13 cellular contexts compared by ENCODE assay signal in genomic region chr10:110861930-110862677, GRCh38. TPM values are rescaled to one million over a fixed set of nuclear protein-coding genes. Genes with fewer than 3 reads are reported as not detected.
DNase-seq lines count a peak whose midpoint lies in the region; FAIRE-seq and TF ChIP-seq lines count a peak whose summit lies in the region.
"Had no signal": no experiment of that assay in that cellular context is flagged by ENCODE, and none has a peak within 500 bp of the region (broad histone marks: within the 10 kb centered on the region; RNA-seq: fewer than 3 reads in every experiment).

No MANE protein-coding gene starts in this region.

- H3K27ac Mint-ChIP-seq in activated naive CD4-positive, alpha-beta T cell treated with anti-CD3 and anti-CD28 coated beads for 36 hours = peak overlapping the region; percentile 54
- H3K27ac Mint-ChIP-seq in activated T-helper 1 cell treated with anti-CD3 and anti-CD28 coated beads, Interleukin-12 subunit alpha, Interleukin-12 subunit beta, Interleukin-2, Interleukin-4 antibody, amounts not matched to agents 30 ng/mL and 10 ng/mL and 1 ng/mL, durations not matched to agents 14 hours and 24 hours and 36 hours = peak overlapping the region; percentile 57
- H3K27ac Mint-ChIP-seq in type B pancreatic cell (peak overlapping the region; percentile 52), chondrocyte (ENCODE audit: unreplicated experiment) (no peak overlapping the region)

- no peak overlapping the region for H3K9ac ChIP-seq in keratinocyte (ENCODE audit: control insufficient read depth, extremely low read depth, insufficient read depth, low read length)

- no peak for TF ChIP-seq CTCF in keratinocyte (optimal IDR thresholded peaks at IDR 0.05 in 1 of 3, IDR thresholded peaks at IDR 0.05 in 1 of 3, conservative IDR thresholded peaks at IDR 0.05 in 1 of 3; ENCODE audit: extremely low read depth in 1 of 3, insufficient read depth in 2 of 3, low read length in 3 of 3)
- no peak for TF ChIP-seq CTCF in type B pancreatic cell (conservative IDR thresholded peaks at IDR 0.05)
- TF ChIP-seq CTCF in chondrocyte (IDR thresholded peaks at IDR 0.05) = no peak

- no peaks in the 10 kb centered on the region for H3K27me3 Mint-ChIP-seq in activated naive CD4-positive, alpha-beta T cell treated with anti-CD3 and anti-CD28 coated beads for 36 hours (ENCODE audit: low read depth)
- no peaks in the 10 kb centered on the region for H3K27me3 Mint-ChIP-seq in activated T-helper 1 cell treated with anti-CD3 and anti-CD28 coated beads, Interleukin-12 subunit alpha, Interleukin-12 subunit beta, Interleukin-2, Interleukin-4 antibody, amounts not matched to agents 30 ng/mL and 10 ng/mL and 1 ng/mL, durations not matched to agents 14 hours and 24 hours and 36 hours (ENCODE audit: insufficient read depth)
- H3K27me3 Mint-ChIP-seq in type B pancreatic cell (no peaks in the 10 kb centered on the region), chondrocyte (ENCODE audit: low read depth) (no peaks in the 10 kb centered on the region)

- H3K4me2 ChIP-seq in keratinocyte (ENCODE audit: control insufficient read depth, extremely low read depth, insufficient read depth, low read depth, low read length) = peak overlapping the region; percentile 54

- H3K36me3 ChIP-seq in keratinocyte (ENCODE audit: control insufficient read depth in 2 of 2, extremely low read depth in 1 of 2, insufficient read depth in 2 of 2, low read length in 2 of 2) = no peaks in the 10 kb centered on the region

- FAIRE-seq in keratinocyte (lab: Jason Lieb, UNC) (peak; percentile 95), frontal cortex (lab: Jason Lieb, UNC) (no peak)
- FAIRE-seq: G401.6 had no signal

- no peaks in the 10 kb centered on the region for H3K9me3 ChIP-seq in keratinocyte (ENCODE audit: control insufficient read depth, low read depth, low read length)

- H3K36me3 Mint-ChIP-seq in activated naive CD4-positive, alpha-beta T cell treated with anti-CD3 and anti-CD28 coated beads for 36 hours (ENCODE audit: low read depth) = peaks cover 1% of the 10 kb centered on the region
- H3K36me3 Mint-ChIP-seq in activated T-helper 1 cell treated with anti-CD3 and anti-CD28 coated beads, Interleukin-12 subunit alpha, Interleukin-12 subunit beta, Interleukin-2, Interleukin-4 antibody, amounts not matched to agents 30 ng/mL and 10 ng/mL and 1 ng/mL, durations not matched to agents 14 hours and 24 hours and 36 hours (ENCODE audit: low read depth) = peaks cover 4% of the 10 kb centered on the region
- H3K36me3 Mint-ChIP-seq in type B pancreatic cell (no peaks in the 10 kb centered on the region), chondrocyte (ENCODE audit: low read depth) (no peaks in the 10 kb centered on the region)

- dilution Hi-C loops in keratinocyte (cut with MboI; ENCODE audit: extremely low pct_ligation_motif_present, low sequenced_read_pairs) = no loop called here

- H3K4me1 Mint-ChIP-seq in activated naive CD4-positive, alpha-beta T cell treated with anti-CD3 and anti-CD28 coated beads for 36 hours (ENCODE audit: low read depth) = peaks cover 94% of the 10 kb centered on the region
- H3K4me1 Mint-ChIP-seq in activated T-helper 1 cell treated with anti-CD3 and anti-CD28 coated beads, Interleukin-12 subunit alpha, Interleukin-12 subunit beta, Interleukin-2, Interleukin-4 antibody, amounts not matched to agents 30 ng/mL and 10 ng/mL and 1 ng/mL, durations not matched to agents 14 hours and 24 hours and 36 hours (ENCODE audit: low read depth) = peaks cover 96% of the 10 kb centered on the region
- peaks cover 52% of the 10 kb centered on the region for H3K4me1 Mint-ChIP-seq in type B pancreatic cell (ENCODE audit: unreplicated experiment)
- H3K4me1 Mint-ChIP-seq in chondrocyte (ENCODE audit: low read depth) = peaks cover 47% of the 10 kb centered on the region

- H3K9me3 Mint-ChIP-seq in activated naive CD4-positive, alpha-beta T cell treated with anti-CD3 and anti-CD28 coated beads for 36 hours = no peaks in the 10 kb centered on the region
- H3K9me3 Mint-ChIP-seq in activated T-helper 1 cell treated with anti-CD3 and anti-CD28 coated beads, Interleukin-12 subunit alpha, Interleukin-12 subunit beta, Interleukin-2, Interleukin-4 antibody, amounts not matched to agents 30 ng/mL and 10 ng/mL and 1 ng/mL, durations not matched to agents 14 hours and 24 hours and 36 hours = no peaks in the 10 kb centered on the region
- H3K9me3 Mint-ChIP-seq in type B pancreatic cell = no peaks in the 10 kb centered on the region
- H3K9me3 Mint-ChIP-seq in chondrocyte (ENCODE audit: low read depth) = no peaks in the 10 kb centered on the region
- H3K9me3 Mint-ChIP-seq: H9 had no signal

- H3K79me2 ChIP-seq in keratinocyte (ENCODE audit: control insufficient read depth, insufficient read depth, low read length) = no peaks in the 10 kb centered on the region

- no peak for DNase-seq in activated naive CD4-positive, alpha-beta T cell treated with anti-CD3 and anti-CD28 coated beads for 36 hours
- no peak for DNase-seq in activated naive CD4-positive, alpha-beta T cell treated with Interleukin-2 at 50 U/mL for 16 hours
- DNase-seq in activated T-helper 1 cell treated with anti-CD3 and anti-CD28 coated beads, Interleukin-12 subunit alpha, Interleukin-12 subunit beta, Interleukin-2, Interleukin-4 antibody, amounts not matched to agents 30 ng/mL and 10 ng/mL and 1 ng/mL, durations not matched to agents 14 hours and 24 hours and 36 hours (ENCODE audit: low spot score) = no peak
- DNase-seq in keratinocyte (ENCODE audit: low read depth, low spot score) (peak; percentile 97), type B pancreatic cell (ENCODE audit: extremely low spot score, unreplicated experiment) (no peak), frontal cortex (ENCODE audit: low spot score in 2 of 2) (no peak), chondrocyte (ENCODE audit: low spot score) (no peak), AG08395 (ENCODE audit: low spot score) (no peak)
- DNase-seq: aorta, H9, left colon, NCI-H1105 treated with DMSO at 0.1 percent for 48 hours had no signal

- H3K4me1 ChIP-seq in keratinocyte (ENCODE audit: control insufficient read depth, extremely low read depth, insufficient read depth, low read length) = peaks cover 57% of the 10 kb centered on the region

- H3K4me3 ChIP-seq in keratinocyte (ENCODE audit: control insufficient read depth in 2 of 3, extremely low read depth in 1 of 3, insufficient read depth in 2 of 3, low read depth in 1 of 3, low read length in 3 of 3) = no peak overlapping the region

- peak overlapping the region; percentile 83 for H3K27ac ChIP-seq in keratinocyte (ENCODE audit: control insufficient read depth, insufficient read depth, low read length)

- no peaks in the 10 kb centered on the region for H3K9me1 ChIP-seq in keratinocyte (ENCODE audit: control insufficient read depth, extremely low read depth, insufficient read depth, low read length)

- no peak overlapping the region for H3K4me3 Mint-ChIP-seq in activated naive CD4-positive, alpha-beta T cell treated with anti-CD3 and anti-CD28 coated beads for 36 hours
- no peak overlapping the region for H3K4me3 Mint-ChIP-seq in activated T-helper 1 cell treated with anti-CD3 and anti-CD28 coated beads, Interleukin-12 subunit alpha, Interleukin-12 subunit beta, Interleukin-2, Interleukin-4 antibody, amounts not matched to agents 30 ng/mL and 10 ng/mL and 1 ng/mL, durations not matched to agents 14 hours and 24 hours and 36 hours
- H3K4me3 Mint-ChIP-seq in type B pancreatic cell = no peak overlapping the region
- H3K4me3 Mint-ChIP-seq in chondrocyte (ENCODE audit: unreplicated experiment) = no peak overlapping the region
- H3K4me3 Mint-ChIP-seq: H9 had no signal

- CTCF ChIA-PET in activated naive CD4-positive, alpha-beta T cell treated with anti-CD3 and anti-CD28 coated beads for 36 hours (lab: Charles Lee) = interaction anchor here (0.6 kb wide), 1 partner anchor 910 kb away, joined by 6 read pairs; no protein-coding TSS in a partner anchor

- intact Hi-C loops in activated naive CD4-positive, alpha-beta T cell treated with anti-CD3 and anti-CD28 coated beads for 36 hours (cut with micrococcal nuclease) = loop anchor here (5.0 kb wide), 2 partner anchors 650 to 855 kb away; partner anchors contain the start of gene ADD3
- intact Hi-C loops in activated T-helper 1 cell treated with anti-CD3 and anti-CD28 coated beads, Interleukin-12 subunit alpha, Interleukin-12 subunit beta, Interleukin-2, Interleukin-4 antibody, amounts not matched to agents 30 ng/mL and 10 ng/mL and 1 ng/mL, durations not matched to agents 14 hours and 24 hours and 36 hours (cut with micrococcal nuclease) = loop anchor here (10.0 kb wide), 4 partner anchors 247 to 857 kb away; partner anchors contain the start of gene ADD3

- H4K20me1 ChIP-seq in keratinocyte (ENCODE audit: control insufficient read depth, extremely low read depth, insufficient read depth, low read length) = no peaks in the 10 kb centered on the region

- peak overlapping the region; percentile 10 for H2AFZ ChIP-seq in keratinocyte (ENCODE audit: control insufficient read depth, low read length)

- H3K27me3 ChIP-seq in keratinocyte (ENCODE audit: control insufficient read depth, extremely low read depth, insufficient read depth, low read length) = no peaks in the 10 kb centered on the region

RNA-seq across cellular contexts. Expression of gene PDCD4, which starts 9.6 kb away (rescaled TPM):
- total RNA-seq in activated naive CD4-positive, alpha-beta T cell treated with anti-CD3 and anti-CD28 coated beads for 36 hours = 100 to 1,000 TPM; 143 to 146 TPM
- total RNA-seq in activated T-helper 1 cell treated with anti-CD3 and anti-CD28 coated beads, Interleukin-12 subunit alpha, Interleukin-12 subunit beta, Interleukin-2, Interleukin-4 antibody, amounts not matched to agents 30 ng/mL and 10 ng/mL and 1 ng/mL, durations not matched to agents 14 hours and 24 hours and 36 hours = 46.1 and 51.8 TPM in 2 replicates
- polyA plus RNA-seq in keratinocyte = 63.1 to 146 TPM (median 99.7 TPM) in 3 replicates
- 334 TPM for polyA plus RNA-seq in keratinocyte (2011; ENCODE audit: low read depth)
- polyA plus RNA-seq in keratinocyte (2011; cell fraction: cytosol; rRNA removed) = 60.6 and 83.9 TPM in 2 replicates
- 75.6 and 156 TPM in 2 replicates for polyA plus RNA-seq in keratinocyte (2011; cell fraction: nucleus; rRNA removed)
- polyA plus RNA-seq in keratinocyte (2012; ENCODE audit: low replicate concordance) = 80.0 and 198 TPM in 2 replicates
- 8.4 to 29.0 TPM (median 14.0 TPM) in 3 replicates for polyA minus RNA-seq in keratinocyte
- polyA minus RNA-seq in keratinocyte (2011; cell fraction: cytosol; rRNA and poly(A)+ RNA removed) = 27.0 TPM
- polyA minus RNA-seq in keratinocyte (2011; cell fraction: nucleus; rRNA and poly(A)+ RNA removed) = 37.1 and 90.1 TPM in 2 replicates
- total RNA-seq in type B pancreatic cell (ENCODE audit: low replicate concordance) = 122 and 145 TPM in 2 replicates
- 46.9 TPM for total RNA-seq in frontal cortex
- total RNA-seq in chondrocyte = 73.7 to 100 TPM (median 80.3 TPM) in 3 replicates

RNA-seq across cellular contexts. Expression of gene BBIP1, which starts 56.9 kb away (rescaled TPM):
- 10 to 100 TPM; 37.2 to 42.6 TPM for total RNA-seq in activated naive CD4-positive, alpha-beta T cell treated with anti-CD3 and anti-CD28 coated beads for 36 hours
- total RNA-seq in activated T-helper 1 cell treated with anti-CD3 and anti-CD28 coated beads, Interleukin-12 subunit alpha, Interleukin-12 subunit beta, Interleukin-2, Interleukin-4 antibody, amounts not matched to agents 30 ng/mL and 10 ng/mL and 1 ng/mL, durations not matched to agents 14 hours and 24 hours and 36 hours = 31.0 and 36.3 TPM in 2 replicates
- polyA plus RNA-seq in keratinocyte = 12.8 to 30.4 TPM (median 13.9 TPM) in 3 replicates
- 38.6 TPM for polyA plus RNA-seq in keratinocyte (2011; ENCODE audit: low read depth)
- 12.0 and 26.0 TPM in 2 replicates for polyA plus RNA-seq in keratinocyte (2011; cell fraction: cytosol; rRNA removed)
- polyA plus RNA-seq in keratinocyte (2011; cell fraction: nucleus; rRNA removed) = 9.2 and 14.1 TPM in 2 replicates
- polyA plus RNA-seq in keratinocyte (2012; ENCODE audit: low replicate concordance) = 15.0 and 23.7 TPM in 2 replicates
- 2.4 to 22.3 TPM (median 4.6 TPM) in 3 replicates for polyA minus RNA-seq in keratinocyte
- polyA minus RNA-seq in keratinocyte (2011; cell fraction: cytosol; rRNA and poly(A)+ RNA removed) = 6.5 TPM
- 2.7 and 3.0 TPM in 2 replicates for polyA minus RNA-seq in keratinocyte (2011; cell fraction: nucleus; rRNA and poly(A)+ RNA removed)
- total RNA-seq in type B pancreatic cell (ENCODE audit: low replicate concordance) (15.8 and 24.8 TPM in 2 replicates), frontal cortex (67.3 TPM), chondrocyte (22.2 to 26.4 TPM (median 25.0 TPM) in 3 replicates)

RNA-seq across cellular contexts. Expression of gene SHOC2, which starts 57.3 kb away (rescaled TPM):
- total RNA-seq in activated naive CD4-positive, alpha-beta T cell treated with anti-CD3 and anti-CD28 coated beads for 36 hours = 10 to 100 TPM; 24.9 to 27.2 TPM
- 44.2 and 50.7 TPM in 2 replicates for total RNA-seq in activated T-helper 1 cell treated with anti-CD3 and anti-CD28 coated beads, Interleukin-12 subunit alpha, Interleukin-12 subunit beta, Interleukin-2, Interleukin-4 antibody, amounts not matched to agents 30 ng/mL and 10 ng/mL and 1 ng/mL, durations not matched to agents 14 hours and 24 hours and 36 hours
- polyA plus RNA-seq in keratinocyte = 16.8 to 27.7 TPM (median 21.2 TPM) in 3 replicates
- polyA plus RNA-seq in keratinocyte (2011; ENCODE audit: low read depth) = 22.6 TPM
- 14.8 and 30.0 TPM in 2 replicates for polyA plus RNA-seq in keratinocyte (2011; cell fraction: cytosol; rRNA removed)
- polyA plus RNA-seq in keratinocyte (2011; cell fraction: nucleus; rRNA removed) = 18.0 and 23.4 TPM in 2 replicates
- polyA plus RNA-seq in keratinocyte (2012; ENCODE audit: low replicate concordance) = 19.7 and 21.8 TPM in 2 replicates
- 12.0 to 38.5 TPM (median 22.2 TPM) in 3 replicates for polyA minus RNA-seq in keratinocyte
- polyA minus RNA-seq in keratinocyte (2011; cell fraction: cytosol; rRNA and poly(A)+ RNA removed) = 29.0 TPM
- polyA minus RNA-seq in keratinocyte (2011; cell fraction: nucleus; rRNA and poly(A)+ RNA removed) = 30.6 and 58.2 TPM in 2 replicates
- total RNA-seq in type B pancreatic cell (ENCODE audit: low replicate concordance) = 38.7 and 44.3 TPM in 2 replicates
- total RNA-seq in frontal cortex = 188 TPM
- 64.4 to 73.3 TPM (median 65.9 TPM) in 3 replicates for total RNA-seq in chondrocyte
